Comparison of ENCODE assay signal across 20 cellular contexts in the genomic region with DNA sequence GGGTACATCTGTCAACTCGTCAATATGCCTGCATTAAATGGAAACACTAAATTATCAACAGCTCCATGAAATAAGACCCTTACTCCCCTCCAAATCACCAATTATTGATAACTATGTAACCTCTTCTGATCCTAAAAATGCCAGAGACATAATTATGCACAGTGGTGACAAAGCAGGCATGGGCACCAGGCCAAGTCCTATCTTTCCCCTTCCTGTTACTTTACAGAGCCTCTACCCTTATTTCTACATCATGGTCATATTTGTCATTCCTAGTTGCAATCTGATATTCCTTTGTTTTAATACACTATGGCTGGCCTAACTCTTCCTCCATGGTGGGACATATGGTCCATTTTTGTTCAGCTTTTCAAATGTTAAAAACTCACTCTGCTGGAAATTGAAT. TPM values are rescaled to one million over a fixed set of nuclear protein-coding genes. Genes with fewer than 3 reads are reported as not detected.
DNase-seq lines count a peak whose midpoint lies in the region; TF ChIP-seq lines count a peak whose summit lies in the region.
"Had no signal": no experiment of that assay in that cellular context is flagged by ENCODE, and none has a peak within 500 bp of the region (broad histone marks: within the 10 kb centered on the region; RNA-seq: fewer than 3 reads in every experiment).

No MANE protein-coding gene starts in this region.

- no peak for TF ChIP-seq CTCF in Caco-2 (IDR thresholded peaks at IDR 0.05; ENCODE audit: insufficient read depth in 1 of 2, low read depth in 1 of 2, low read length in 1 of 2, severe bottlenecking in 1 of 2, unreplicated experiment in 1 of 2)
- no peak for TF ChIP-seq CTCF in suprapubic skin (IDR thresholded peaks at IDR 0.05)

- 76% methylated on average over 1 of the region's 1 CpG for WGBS in suprapubic skin

- no peaks in the 10 kb centered on the region for H3K27me3 Mint-ChIP-seq in Caco-2 (ENCODE audit: insufficient read depth, unreplicated experiment)
- H3K27me3 Mint-ChIP-seq: activated naive CD4-positive, alpha-beta T cell treated with anti-CD3 and anti-CD28 coated beads, Interleukin-2, amount 50 U/mL, for 24 hours had no signal

- peak; percentile 32 for DNase-seq in Daoy (ENCODE audit: low read depth)
- DNase-seq in NCI-H2171 treated with DMSO at 0.1 percent for 48 hours (lab: John Stamatoyannopoulos, UW), result peak; percentile 91
- peak; percentile 40 to 62 for DNase-seq in dermis microvascular lymphatic vessel endothelial cell (ENCODE audit: low read depth in 2 of 2)
- DNase-seq in UCSD-AML1 (lab: John Stamatoyannopoulos, UW; ENCODE audit: unreplicated experiment), result no peak
- no peak for DNase-seq in retina
- no peak for DNase-seq in Caco-2
- DNase-seq in suprapubic skin (ENCODE audit: low spot score in 2 of 2), result no peak
- DNase-seq: activated CD4-positive, CD25-positive, alpha-beta regulatory T cell; activated T-cell treated with anti-CD3 and anti-CD28 coated beads, Interleukin-2, amount 50 U/mL, for 48 hours; NCI-H1694; NCI-H226; ovary; sigmoid colon; stimulated activated CD4-positive, alpha-beta T cell treated with anti-CD3 and anti-CD28 coated beads, Interleukin-1b, Interleukin-23, amount 100 ng/mL, for 48 hours; T-helper 2 cell; upper lobe of right lung had no signal

- no peaks in the 10 kb centered on the region for H3K27me3 ChIP-seq in ACC112 (ENCODE audit: insufficient read depth, low read length)
- no peaks in the 10 kb centered on the region for H3K27me3 ChIP-seq in Caco-2 (replicated peaks; ENCODE audit: control insufficient read depth, insufficient read depth, low read length)
- no peaks in the 10 kb centered on the region for H3K27me3 ChIP-seq in suprapubic skin
- H3K27me3 ChIP-seq: ovary, sigmoid colon, upper lobe of right lung had no signal

- no peak for TF ChIP-seq POLR2A in suprapubic skin (IDR thresholded peaks at IDR 0.05)

- BruUV-seq in Caco-2 (replicated peaks; lab: Mats Ljungman, UMichigan), result no TSS peak

- peak overlapping the region; percentile 4 for H2AFZ ChIP-seq in ACC112 (ENCODE audit: low read length, unreplicated experiment)

- H3K4me1 ChIP-seq in ACC112 (ENCODE audit: control insufficient read depth, insufficient read depth, low read length, unreplicated experiment) (peaks cover 27% of the 10 kb centered on the region), Caco-2 (0 out of 2 replicates have a peak, but pooled peaks cover 8% of the 10 kb centered on the region), suprapubic skin (peaks cover 13% of the 10 kb centered on the region)
- H3K4me1 ChIP-seq: sigmoid colon, upper lobe of right lung had no signal

- H3K4me3 Mint-ChIP-seq in Caco-2 (ENCODE audit: unreplicated experiment), result no peak overlapping the region
- H3K4me3 Mint-ChIP-seq: activated naive CD4-positive, alpha-beta T cell treated with anti-CD3 and anti-CD28 coated beads, Interleukin-2, amount 50 U/mL, for 24 hours; dendritic cell treated with granulocyte-macrophage colony-stimulating factor and Interleukin-4, amounts not matched to agents 40 ng/mL and 50 ng/mL, for 4 days had no signal

- intact Hi-C loops in Caco-2 (cut with micrococcal nuclease; ENCODE audit: unreplicated experiment), result no loop called here

- H3K9me3 ChIP-seq in Caco-2, result no peaks in the 10 kb centered on the region
- no peaks in the 10 kb centered on the region for H3K9me3 ChIP-seq in suprapubic skin
- H3K9me3 ChIP-seq: ovary, sigmoid colon, upper lobe of right lung had no signal

- H3K4me1 Mint-ChIP-seq in Caco-2 (ENCODE audit: low read depth, unreplicated experiment), result peaks cover 12% of the 10 kb centered on the region

- H3K27ac ChIP-seq in ACC112 (ENCODE audit: low read depth, low read length) (no peak overlapping the region), suprapubic skin (no peak overlapping the region)
- H3K27ac ChIP-seq: ovary, sigmoid colon, upper lobe of right lung had no signal

- H3K36me3 ChIP-seq in ACC112 (ENCODE audit: insufficient read depth, low read length) (no peaks in the 10 kb centered on the region), Caco-2 (ENCODE audit: control insufficient read depth, insufficient read depth, low read length) (no peaks in the 10 kb centered on the region), suprapubic skin (no peaks in the 10 kb centered on the region)
- H3K36me3 ChIP-seq: ovary, sigmoid colon, upper lobe of right lung had no signal

- H3K9me3 Mint-ChIP-seq in Caco-2 (ENCODE audit: unreplicated experiment), result no peaks in the 10 kb centered on the region
- H3K9me3 Mint-ChIP-seq: activated naive CD4-positive, alpha-beta T cell treated with anti-CD3 and anti-CD28 coated beads, Interleukin-2, amount 50 U/mL, for 24 hours; dendritic cell treated with granulocyte-macrophage colony-stimulating factor and Interleukin-4, amounts not matched to agents 40 ng/mL and 50 ng/mL, for 4 days had no signal

- POLR2A ChIA-PET in Caco-2 (lab: Charles Lee), result no interaction called here

- no peak overlapping the region for H3K27ac Mint-ChIP-seq in Caco-2 (ENCODE audit: unreplicated experiment)
- H3K27ac Mint-ChIP-seq: activated naive CD4-positive, alpha-beta T cell treated with anti-CD3 and anti-CD28 coated beads, Interleukin-2, amount 50 U/mL, for 24 hours; dendritic cell treated with granulocyte-macrophage colony-stimulating factor and Interleukin-4, amounts not matched to agents 40 ng/mL and 50 ng/mL, for 4 days had no signal

- TF ChIP-seq EP300 in suprapubic skin (IDR thresholded peaks at IDR 0.05), result no peak

- H3K79me2 ChIP-seq in ACC112 (ENCODE audit: control insufficient read depth, insufficient read depth, low read length, unreplicated experiment), result no peaks in the 10 kb centered on the region

- H3K4me3 ChIP-seq in ACC112 (ENCODE audit: low read depth, low read length) (no peak overlapping the region), Caco-2 (ENCODE audit: low read depth, low read length) (no peak overlapping the region), suprapubic skin (no peak overlapping the region)
- H3K4me3 ChIP-seq: lung, ovary, sigmoid colon, upper lobe of right lung had no signal

- no peaks in the 10 kb centered on the region for H3K36me3 Mint-ChIP-seq in Caco-2 (ENCODE audit: insufficient read depth, unreplicated experiment)
- H3K36me3 Mint-ChIP-seq: activated naive CD4-positive, alpha-beta T cell treated with anti-CD3 and anti-CD28 coated beads, Interleukin-2, amount 50 U/mL, for 24 hours had no signal

- CTCF ChIA-PET in Caco-2 (lab: Charles Lee), result no interaction called here

RNA-seq across cellular contexts. Expression of a gene that starts 41.9 kb away (rescaled TPM):
- 20.2 and 22.6 TPM in 2 replicates for total RNA-seq in Daoy (2014; rRNA removed; shearing (Covaris generic))
- total RNA-seq in dermis microvascular lymphatic vessel endothelial cell (45.2 and 60.6 TPM in 2 replicates), Caco-2 (2022) (78.8 and 83.2 TPM in 2 replicates), suprapubic skin (10 to 100 TPM; 29.9 to 84.7 (median 39.1) TPM)

RNA-seq across cellular contexts. Expression of a gene that starts 51.8 kb away (rescaled TPM):
- 8.8 and 11.1 TPM in 2 replicates for total RNA-seq in Daoy (2014; rRNA removed; shearing (Covaris generic))
- total RNA-seq in dermis microvascular lymphatic vessel endothelial cell, result 30.7 and 36.1 TPM in 2 replicates
- total RNA-seq in Caco-2 (2022), result 7.7 and 9.5 TPM in 2 replicates
- total RNA-seq in suprapubic skin, result 10 to 100 TPM in 2 of 4 donors, 1 to 10 TPM in 2; 4.7 to 15.1 (median 10.2) TPM

Comparison
In these comparisons a context has a peak if more than half of its experiments do, and no peak if none do; other contexts are left out.
1. DNase-seq: peak in Daoy (single experiment), NCI-H2171 treated with DMSO at 0.1 percent for 48 hours (single experiment) and dermis microvascular lymphatic vessel endothelial cell (2 of 2); none in UCSD-AML1 (single experiment), retina (single experiment), Caco-2 (0 of 2) and suprapubic skin (0 of 2).